In genomic region chr16:54934536-54935410, GRCh38 we compare ENCODE assay signal across 11 cellular contexts. TPM values are rescaled to one million over a fixed set of nuclear protein-coding genes. Genes with fewer than 3 reads are reported as not detected.
A peak's percentile ranks its signal among the peaks of the same experiment; 100 is the strongest.
DNase-seq lines count a peak whose midpoint lies in the region; ATAC-seq and TF ChIP-seq lines count a peak whose summit lies in the region.
"Had no signal": no experiment of that assay in that cellular context is flagged by ENCODE, and none has a peak within 500 bp of the region (broad histone marks: within the 10 kb centered on the region; RNA-seq: fewer than 3 reads in every experiment).

No MANE protein-coding gene starts in this region.

- no peaks in the 10 kb centered on the region for H3K9me3 ChIP-seq in RWPE2 (ENCODE audit: severe bottlenecking)

- intact Hi-C loops in left ventricle myocardium superior (cut with micrococcal nuclease) = no loop called here

- H3K4me1 ChIP-seq in RWPE2 (ENCODE audit: insufficient read depth, poor library complexity, severe bottlenecking) = no peaks in the 10 kb centered on the region

- H3K36me3 Mint-ChIP-seq in activated CD8-positive, alpha-beta memory T cell treated with anti-CD3 and anti-CD28 coated beads, Interleukin-2, amount 10 ng/mL, durations not matched to agents 7 days and 5 days = peaks cover 9% of the 10 kb centered on the region
- H3K36me3 Mint-ChIP-seq: T-cell had no signal

- peaks cover 7% of the 10 kb centered on the region for H3K4me1 Mint-ChIP-seq in activated CD8-positive, alpha-beta memory T cell treated with anti-CD3 and anti-CD28 coated beads, Interleukin-2, amount 10 ng/mL, durations not matched to agents 7 days and 5 days

- peak overlapping the region; percentile 32 for H3K27ac Mint-ChIP-seq in activated CD8-positive, alpha-beta memory T cell treated with anti-CD3 and anti-CD28 coated beads, Interleukin-2, amount 10 ng/mL, durations not matched to agents 7 days and 5 days
- H3K27ac Mint-ChIP-seq: T-cell had no signal

- no peak for ATAC-seq in activated CD8-positive, alpha-beta memory T cell treated with anti-CD3 and anti-CD28 coated beads, Interleukin-2, amount 10 ng/mL, durations not matched to agents 7 days and 5 days
- ATAC-seq in RWPE2 (ENCODE audit: low read depth) (0 out of 3 replicates have a peak, but pooled peaks have one; percentile 13), left ventricle myocardium superior (peak; percentile 9), HG02642 (IDR thresholded peaks at IDR 0.05; ENCODE audit: poor library complexity, unreplicated experiment) (no peak), HG03280 (IDR thresholded peaks at IDR 0.05; ENCODE audit: unreplicated experiment) (no peak)
- ATAC-seq: T-cell had no signal

- H3K4me3 Mint-ChIP-seq in activated CD8-positive, alpha-beta memory T cell treated with anti-CD3 and anti-CD28 coated beads, Interleukin-2, amount 10 ng/mL, durations not matched to agents 7 days and 5 days = no peak overlapping the region

- peak; percentile 50 for TF ChIP-seq CTCF in RWPE2 (IDR thresholded peaks at IDR 0.05; ENCODE audit: poor library complexity, severe bottlenecking)

- H3K27ac ChIP-seq in RWPE2 (ENCODE audit: poor library complexity, severe bottlenecking) = no peak overlapping the region
- H3K27ac ChIP-seq in skin epidermis = peak overlapping the region in 19 of 21 experiments; percentile 52 to 96 (median 90)
- H3K27ac ChIP-seq: C4-2B had no signal

- H3K9me3 Mint-ChIP-seq in activated CD8-positive, alpha-beta memory T cell treated with anti-CD3 and anti-CD28 coated beads, Interleukin-2, amount 10 ng/mL, durations not matched to agents 7 days and 5 days (ENCODE audit: low read depth) = no peaks in the 10 kb centered on the region
- H3K9me3 Mint-ChIP-seq: T-cell had no signal

- no peaks in the 10 kb centered on the region for H3K36me3 ChIP-seq in RWPE2 (ENCODE audit: low read depth)

- H3K4me3 ChIP-seq in RWPE2 (ENCODE audit: severe bottlenecking) = peak overlapping the region; percentile 14
- H3K4me3 ChIP-seq in skin epidermis = peak overlapping the region; percentile 20 to 80 (median 49)

- H3K27me3 ChIP-seq in RWPE2 (ENCODE audit: insufficient read depth, poor library complexity, severe bottlenecking) = peaks cover 88% of the 10 kb centered on the region

- CTCF ChIA-PET in activated CD8-positive, alpha-beta memory T cell treated with anti-CD3 and anti-CD28 coated beads, Interleukin-2, amount 10 ng/mL, durations not matched to agents 7 days and 5 days (lab: Charles Lee) = no interaction called here

- peaks cover 81% of the 10 kb centered on the region for H3K27me3 Mint-ChIP-seq in activated CD8-positive, alpha-beta memory T cell treated with anti-CD3 and anti-CD28 coated beads, Interleukin-2, amount 10 ng/mL, durations not matched to agents 7 days and 5 days

- no peak for DNase-seq in activated CD8-positive, alpha-beta memory T cell treated with anti-CD3 and anti-CD28 coated beads, Interleukin-2, amount 10 ng/mL, durations not matched to agents 7 days and 5 days
- no peak for DNase-seq in activated CD8-positive, alpha-beta memory T cell treated with anti-CD3 and anti-CD28 coated beads, Interleukin-2, amount 50 U/mL, for 4 hours
- DNase-seq in RWPE2 (ENCODE audit: low spot score) = no peak
- peak; percentile 34 for DNase-seq in left ventricle myocardium superior
- no peak for DNase-seq in HPDE6-E6E7 (ENCODE audit: extremely low spot score)
- DNase-seq: amniotic stem cell, T-cell had no signal

RNA-seq across cellular contexts. Expression of gene IRX5, which starts 4.1 kb away (rescaled TPM):
- total RNA-seq in activated CD8-positive, alpha-beta memory T cell treated with anti-CD3 and anti-CD28 coated beads, Interleukin-2, amount 10 ng/mL, durations not matched to agents 7 days and 5 days = not detected
- total RNA-seq in left ventricle myocardium superior = 0.47 TPM
- total RNA-seq: T-cell had no signal

Comparison
In these comparisons a context has a peak if more than half of its experiments do, and no peak if none do; other contexts are left out.
1. ATAC-seq: peak in RWPE2 (single experiment) and left ventricle myocardium superior (single experiment); none in activated CD8-positive, alpha-beta memory T cell treated with anti-CD3 and anti-CD28 coated beads, Interleukin-2, amount 10 ng/mL, durations not matched to agents 7 days and 5 days (single experiment), HG02642 (single experiment) and HG03280 (single experiment).